ENCODE assay signal across 9 cellular contexts in genomic region chr17:40071720-40072480, GRCh38. TPM values are rescaled to one million over a fixed set of nuclear protein-coding genes. Genes with fewer than 3 reads are reported as not detected.
DNase-seq lines count a peak whose midpoint lies in the region; ATAC-seq and TF ChIP-seq lines count a peak whose summit lies in the region.
"Had no signal": no experiment of that assay in that cellular context is flagged by ENCODE, and none has a peak within 500 bp of the region (broad histone marks: within the 10 kb centered on the region; RNA-seq: fewer than 3 reads in every experiment).

No MANE protein-coding gene starts in this region.

- H3K4me3 ChIP-seq in uterus (peak overlapping the region; percentile 2 to 21), HAP-1 (no peak overlapping the region)

- H3K4me3 Mint-ChIP-seq in mesothelial cell of epicardium = no peak overlapping the region

- peak; percentile 1 to 4 for TF ChIP-seq POLR2A in uterus (IDR thresholded peaks at IDR 0.05)

- H3K27ac ChIP-seq in caudate nucleus (ENCODE audit: low read depth, low read length) = peak overlapping the region; percentile 100
- H3K27ac ChIP-seq in uterus = peak overlapping the region; percentile 98

- H3K9me3 Mint-ChIP-seq in mesothelial cell of epicardium = no peaks in the 10 kb centered on the region

- H3K27me3 ChIP-seq in uterus = no peaks in the 10 kb centered on the region
- no peaks in the 10 kb centered on the region for H3K27me3 ChIP-seq in HAP-1 (ENCODE audit: low read depth)

- peak overlapping the region; percentile 86 for H3K27ac Mint-ChIP-seq in mesothelial cell of epicardium

- intact Hi-C loops in uterus (cut with DNase I; ENCODE audit: low total_unique reads) = loop anchor here (10.0 kb wide), 1 partner anchor 57 kb away; the partner anchor contains the start of gene CSF3

- TF ChIP-seq CTCF in mesothelial cell of epicardium (IDR thresholded peaks at IDR 0.05; ENCODE audit: unreplicated experiment) (no peak), uterus (IDR thresholded peaks at IDR 0.05) (no peak)

- no peaks in the 10 kb centered on the region for H3K9me3 ChIP-seq in uterus
- no peaks in the 10 kb centered on the region for H3K9me3 ChIP-seq in HAP-1

- H3K36me3 Mint-ChIP-seq in mesothelial cell of epicardium = peaks cover 2% of the 10 kb centered on the region

- peaks cover 78% of the 10 kb centered on the region for H3K4me1 Mint-ChIP-seq in mesothelial cell of epicardium

- peak; percentile 89 for DNase-seq in DMS 273 treated with DMSO at 0.1 percent for 48 hours (lab: John Stamatoyannopoulos, UW)
- peak; percentile 76 for DNase-seq in NCI-H2196 treated with DMSO at 0.1 percent for 48 hours (lab: John Stamatoyannopoulos, UW; ENCODE audit: unreplicated experiment)
- peak in 60 of 61 donors; percentile 63 to 96 (median 90) for DNase-seq in caudate nucleus (lab: John Stamatoyannopoulos, UW)
- no peak for DNase-seq in mesothelial cell of epicardium (ENCODE audit: low spot score in 2 of 2, unreplicated experiment in 2 of 2)
- DNase-seq in uterus = peak; percentile 68 to 79
- no peak for DNase-seq in amniotic stem cell (lab: John Stamatoyannopoulos, UW)
- no peak for DNase-seq in HAP-1 (ENCODE audit: low spot score in 2 of 2)

- in situ Hi-C loops in HAP-1 (cut with MboI; ENCODE audit: low sequenced_read_pairs) = no loop called here

- H3K27me3 Mint-ChIP-seq in mesothelial cell of epicardium (ENCODE audit: low read depth) = no peaks in the 10 kb centered on the region

- no peaks in the 10 kb centered on the region for H3K36me3 ChIP-seq in uterus
- peaks cover 5% of the 10 kb centered on the region for H3K36me3 ChIP-seq in HAP-1 (replicated peaks)

- H3K4me1 ChIP-seq in uterus (peaks cover 14 to 50% of the 10 kb centered on the region in 2 donors), HAP-1 (peaks cover 19% of the 10 kb centered on the region)

- no peak for ATAC-seq in GM19397 (IDR thresholded peaks at IDR 0.05; ENCODE audit: unreplicated experiment)

RNA-seq across cellular contexts. Expression of gene THRA, which starts 9.1 kb away (rescaled TPM):
- total RNA-seq in mesothelial cell of epicardium (42.4 to 44.3 TPM (median 43.6 TPM) in 3 replicates), uterus (100 to 1,000 TPM in 1 of 4 donors, 10 to 100 TPM in 3; 19.7 to 124 (median 63.1) TPM)

RNA-seq across cellular contexts. Expression of gene MED24, which starts 17.7 kb away (rescaled TPM):
- 125 to 131 TPM (median 130 TPM) in 3 replicates for total RNA-seq in mesothelial cell of epicardium
- total RNA-seq in uterus = 100 to 1,000 TPM in 1 of 4 donors, 10 to 100 TPM in 3; 17.6 to 111 (median 44.7) TPM

RNA-seq across cellular contexts. Expression of gene NR1D1, which starts 28.5 kb away (rescaled TPM):
- total RNA-seq in mesothelial cell of epicardium = 2.4 to 2.6 TPM (median 2.6 TPM) in 3 replicates
- 10 to 100 TPM in 1 of 4 donors, 1 to 10 TPM in 3; 2.0 to 92.1 (median 4.7) TPM for total RNA-seq in uterus

RNA-seq across cellular contexts. Expression of gene MSL1, which starts 49.9 kb away (rescaled TPM):
- total RNA-seq in mesothelial cell of epicardium (132 to 139 TPM (median 135 TPM) in 3 replicates), uterus (100 to 1,000 TPM in 1 of 4 donors, 10 to 100 TPM in 3; 51.0 to 151 (median 77.6) TPM)

RNA-seq across cellular contexts. Expression of gene CSF3, which starts 56.7 kb away (rescaled TPM):
- total RNA-seq in mesothelial cell of epicardium = not detected in 3 replicates
- total RNA-seq in uterus = 1 to 10 TPM in 1 of 4 donors, under 1 TPM in 1, not detected in 2; 0.29 to 5.0 TPM
- total RNA-seq: subcutaneous adipose tissue had no signal

Comparison
In these comparisons a context has a peak if more than half of its experiments do, and no peak if none do; other contexts are left out.
1. DNase-seq: peak in DMS 273 treated with DMSO at 0.1 percent for 48 hours (single experiment), NCI-H2196 treated with DMSO at 0.1 percent for 48 hours (single experiment), caudate nucleus (60 of 61) and uterus (2 of 2); none in mesothelial cell of epicardium (0 of 2), amniotic stem cell (single experiment) and HAP-1 (0 of 2).